8 cellular contexts compared by ENCODE assay signal in genomic region chr22:45268958-45269844, GRCh38. TPM values are rescaled to one million over a fixed set of nuclear protein-coding genes. Genes with fewer than 3 reads are reported as not detected.
DNase-seq lines count a peak whose midpoint lies in the region; ATAC-seq, FAIRE-seq and TF ChIP-seq lines count a peak whose summit lies in the region.

No MANE protein-coding gene starts in this region.

- H3K27ac ChIP-seq in mammary epithelial cell (ENCODE audit: insufficient read depth, low read depth, low read length) (no peak overlapping the region), small intestine (ENCODE audit: low read depth in 1 of 2, low read length in 1 of 2) (peak overlapping the region in 1 of 2 donors; percentile 42)

- whole genome bisulfite sequencing in mammary epithelial cell (ENCODE audit: low coverage, missing lambda C conversion rate), result 21% methylated on average over 6 of the region's 60 CpGs
- 2 to 3% (median 2%) methylated on average over 41 to 49 of the region's 60 CpGs for WGBS in small intestine, 3 donors

- dilution Hi-C loops in mammary epithelial cell (cut with HindIII; ENCODE audit: low sequenced_read_pairs), result no loop called here

- H3K4me1 ChIP-seq in mammary epithelial cell (ENCODE audit: insufficient read depth, low read length) (peaks cover 10% of the 10 kb centered on the region), small intestine (ENCODE audit: control insufficient read depth in 2 of 2, insufficient read depth in 1 of 2, low read depth in 1 of 2, low read length in 1 of 2) (peaks cover 3 to 5% of the 10 kb centered on the region in 2 donors)

- H3K9ac ChIP-seq in mammary epithelial cell (ENCODE audit: insufficient read depth, low read length), result peak overlapping the region; percentile 37

- ATAC-seq in GM21576 (IDR thresholded peaks at IDR 0.05; ENCODE audit: unreplicated experiment), result peak; percentile 49
- ATAC-seq in WTC11, result peak; percentile 49
- no peak for ATAC-seq in HG03378 (IDR thresholded peaks at IDR 0.05; ENCODE audit: unreplicated experiment)

- POLR2A ChIA-PET in WTC11 (lab: Charles Lee), result no interaction called here

- H3K4me2 ChIP-seq in mammary epithelial cell (ENCODE audit: insufficient read depth, low read depth, low read length), result peak overlapping the region; percentile 100

- H4K20me1 ChIP-seq in mammary epithelial cell (ENCODE audit: insufficient read depth, low read length), result no peaks in the 10 kb centered on the region

- H3K4me3 Mint-ChIP-seq in CD14-positive monocyte (peak overlapping the region; percentile 88 to 93), WTC11 (peak overlapping the region; percentile 93), immature natural killer cell (peak overlapping the region; percentile 56 to 82 (median 74))

- CTCF ChIA-PET in WTC11 (lab: Charles Lee), result interaction anchor here (1.2 to 2.1 kb wide), 4 partner anchors 129 to 448 kb away, joined by 3 to 9 read pairs (median 4); no protein-coding TSS in a partner anchor
- CTCF ChIA-PET in mammary epithelial cell (lab: Charles Lee; ENCODE audit: low non-redundant PET), result no interaction called here

- H3K9me3 ChIP-seq in mammary epithelial cell (replicated peaks; ENCODE audit: insufficient read depth, low read length), result no peaks in the 10 kb centered on the region
- H3K9me3 ChIP-seq in small intestine (ENCODE audit: control insufficient read depth, low read depth), result no peaks in the 10 kb centered on the region

- no peaks in the 10 kb centered on the region for H3K79me2 ChIP-seq in mammary epithelial cell (ENCODE audit: insufficient read depth, low read length)

- H3K4me1 Mint-ChIP-seq in CD14-positive monocyte (peaks cover 42% of the 10 kb centered on the region), WTC11 (peaks cover 18% of the 10 kb centered on the region), immature natural killer cell (peaks cover 9 to 13% of the 10 kb centered on the region in 2 donors)

- FAIRE-seq in small intestine (lab: Jason Lieb, UNC), result no peak

- peak; percentile 84 for DNase-seq in CD14-positive monocyte (ENCODE audit: low spot score)
- peak; percentile 59 for DNase-seq in NCI-H1105 treated with DMSO at 0.1 percent for 48 hours (lab: John Stamatoyannopoulos, UW)
- DNase-seq in WTC11 (ENCODE audit: low spot score), result peak; percentile 91
- DNase-seq in mammary epithelial cell, result peak; percentile 43
- peak; percentile 88 to 90 (median 89) for DNase-seq in immature natural killer cell
- DNase-seq in small intestine, result peak; percentile 74

- H3K36me3 Mint-ChIP-seq in CD14-positive monocyte (peaks cover 0 to 2% of the 10 kb centered on the region in 2 donors), WTC11 (no peaks in the 10 kb centered on the region), immature natural killer cell (no peaks in the 10 kb centered on the region)

- in situ Hi-C loops in mammary epithelial cell (cut with MboI; ENCODE audit: low sequenced_read_pairs in 2 of 2), result loop anchor here (5.0 to 10.0 kb wide), 3 partner anchors 168 to 286 kb away; no protein-coding TSS in a partner anchor

- intact Hi-C loops in CD14-positive monocyte (cut with micrococcal nuclease) (loop anchor here (2.0 to 5.0 kb wide), 4 partner anchors 28 to 283 kb away; partner anchors contain the start of gene KIAA0930 (in 1 of the 2)), mammary epithelial cell (cut with micrococcal nuclease) (loop anchor here (1.0 kb wide), 3 partner anchors 48 to 284 kb away; no protein-coding TSS in a partner anchor)

- TF ChIP-seq CTCF in CD14-positive monocyte (IDR thresholded peaks at IDR 0.05) (peak; percentile 93), WTC11 (IDR thresholded peaks at IDR 0.05) (peak; percentile 96), mammary epithelial cell (conservative IDR thresholded peaks at IDR 0.05 in 1 of 2, IDR thresholded peaks at IDR 0.05 in 1 of 2; ENCODE audit: extremely low read depth in 1 of 2, insufficient read depth in 1 of 2, low read depth in 1 of 2, low read length in 2 of 2) (peak; percentile 63 to 81)

- H3K27me3 Mint-ChIP-seq in CD14-positive monocyte (ENCODE audit: low read depth in 3 of 3), result peaks cover 13 to 23% (median 15%) of the 10 kb centered on the region in 3 donors
- peaks cover 18% of the 10 kb centered on the region for H3K27me3 Mint-ChIP-seq in WTC11 (ENCODE audit: low read depth)
- peaks cover 2 to 27% (median 20%) of the 10 kb centered on the region in 3 donors for H3K27me3 Mint-ChIP-seq in immature natural killer cell (ENCODE audit: low read depth in 3 of 3)

- H2AFZ ChIP-seq in mammary epithelial cell (ENCODE audit: low read depth, low read length), result peak overlapping the region; percentile 97

- peak overlapping the region; percentile 67 to 82 (median 68) for H3K4me3 ChIP-seq in mammary epithelial cell (replicated peaks in 1 of 3; ENCODE audit: insufficient read depth in 1 of 3, low read depth in 2 of 3, low read length in 3 of 3)
- peak overlapping the region; percentile 44 to 57 for H3K4me3 ChIP-seq in small intestine (ENCODE audit: low read depth in 1 of 2, low read length in 2 of 2)

- BruUV-seq in mammary epithelial cell (replicated peaks; lab: Mats Ljungman, UMichigan), result no TSS peak

- H3K27ac Mint-ChIP-seq in CD14-positive monocyte, result peak overlapping the region; percentile 35 to 85 (median 56)
- peak overlapping the region; percentile 95 for H3K27ac Mint-ChIP-seq in WTC11
- no peak overlapping the region for H3K27ac Mint-ChIP-seq in immature natural killer cell

- H3K36me3 ChIP-seq in mammary epithelial cell (ENCODE audit: insufficient read depth, low read length) (no peaks in the 10 kb centered on the region), small intestine (ENCODE audit: control insufficient read depth in 2 of 2, insufficient read depth in 2 of 2, low read length in 2 of 2) (no peaks in the 10 kb centered on the region)

- no peaks in the 10 kb centered on the region for H3K27me3 ChIP-seq in mammary epithelial cell (ENCODE audit: insufficient read depth, low read length)
- no peaks in the 10 kb centered on the region for H3K27me3 ChIP-seq in small intestine (ENCODE audit: control insufficient read depth in 2 of 2, insufficient read depth in 2 of 2, low read length in 2 of 2)

- H3K9me3 Mint-ChIP-seq in CD14-positive monocyte (peaks cover 0 to 2% (median 0%) of the 10 kb centered on the region in 7 donors), WTC11 (no peaks in the 10 kb centered on the region), immature natural killer cell (no peaks in the 10 kb centered on the region)

TF ChIP-seq in WTC11, 78 proteins besides CTCF, POLR2A, EP300 and RAD21:
- TF ChIP-seq HMGXB4 (CRISPR knock-in tag; IDR thresholded peaks at IDR 0.05) (peak; percentile 37; the same call in 1 of the 2 replicates), MLX (CRISPR knock-in tag; IDR thresholded peaks at IDR 0.05) (no peak), SP1 (CRISPR knock-in tag; conservative IDR thresholded peaks at IDR 0.05) (peak; percentile 65), ERG (CRISPR knock-in tag; IDR thresholded peaks at IDR 0.05) (no peak)
TF ChIP-seq in WTC11: peak in this region for 2.

RNA-seq across cellular contexts. Expression of gene UPK3A, which starts 15.5 kb away (rescaled TPM):
- polyA plus RNA-seq in CD14-positive monocyte (10 to 100 TPM; 14.0 to 19.0 TPM), mammary epithelial cell (not detected), immature natural killer cell (1 to 10 TPM in 2 of 3 donors, not detected in 1; 2.7 to 6.4 TPM), small intestine (under 1 TPM in 1 of 3 donors, not detected in 2; 0.36 TPM)
- total RNA-seq in WTC11 (2021) (0.23 to 0.62 TPM (median 0.37 TPM) in 3 replicates), mammary epithelial cell (not detected)
- polyA minus RNA-seq in mammary epithelial cell, result not detected

RNA-seq across cellular contexts. Expression of gene KIAA0930, which starts 28.5 kb away (rescaled TPM):
- polyA plus RNA-seq in CD14-positive monocyte, result 10 to 100 TPM; 14.0 to 15.6 TPM
- 53.2 to 62.1 TPM (median 57.6 TPM) in 3 replicates for total RNA-seq in WTC11 (2021)
- 100 to 1,000 TPM; 164 to 199 TPM for total RNA-seq in mammary epithelial cell
- 175 TPM for polyA plus RNA-seq in mammary epithelial cell
- polyA minus RNA-seq in mammary epithelial cell, result 219 TPM
- polyA plus RNA-seq in immature natural killer cell, result 1 to 10 TPM; 2.2 to 6.2 (median 4.5) TPM
- polyA plus RNA-seq in small intestine, result 10 to 100 TPM; 23.0 to 29.0 (median 28.9) TPM

RNA-seq across cellular contexts. Expression of gene FAM118A, which starts 40.5 kb away (rescaled TPM):
- polyA plus RNA-seq in CD14-positive monocyte, result 10 to 100 TPM; 20.0 to 27.9 TPM
- 20.7 to 21.6 TPM (median 21.3 TPM) in 3 replicates for total RNA-seq in WTC11 (2021)
- total RNA-seq in mammary epithelial cell, result 10 to 100 TPM; 17.2 to 22.2 TPM
- polyA plus RNA-seq in mammary epithelial cell, result 14.5 TPM
- 7.3 TPM for polyA minus RNA-seq in mammary epithelial cell
- polyA plus RNA-seq in immature natural killer cell, result 10 to 100 TPM; 10.6 to 33.9 (median 14.7) TPM
- polyA plus RNA-seq in small intestine, result 10 to 100 TPM in 2 of 3 donors, 1 to 10 TPM in 1; 4.5 to 31.6 (median 17.9) TPM

Comparison
In these comparisons a context has a peak if more than half of its experiments do, and no peak if none do; other contexts are left out.
1. H3K27ac Mint-ChIP-seq: peak in CD14-positive monocyte (7 of 7) and WTC11 (single experiment); none in immature natural killer cell (0 of 6).
2. Peak in every context shown above with its lines, with median percentiles within 50 percentile points of each other: DNase-seq, H3K4me3 Mint-ChIP-seq and CTCF ChIP-seq.